ENCODE assay signal across 10 cellular contexts in the genomic region with DNA sequence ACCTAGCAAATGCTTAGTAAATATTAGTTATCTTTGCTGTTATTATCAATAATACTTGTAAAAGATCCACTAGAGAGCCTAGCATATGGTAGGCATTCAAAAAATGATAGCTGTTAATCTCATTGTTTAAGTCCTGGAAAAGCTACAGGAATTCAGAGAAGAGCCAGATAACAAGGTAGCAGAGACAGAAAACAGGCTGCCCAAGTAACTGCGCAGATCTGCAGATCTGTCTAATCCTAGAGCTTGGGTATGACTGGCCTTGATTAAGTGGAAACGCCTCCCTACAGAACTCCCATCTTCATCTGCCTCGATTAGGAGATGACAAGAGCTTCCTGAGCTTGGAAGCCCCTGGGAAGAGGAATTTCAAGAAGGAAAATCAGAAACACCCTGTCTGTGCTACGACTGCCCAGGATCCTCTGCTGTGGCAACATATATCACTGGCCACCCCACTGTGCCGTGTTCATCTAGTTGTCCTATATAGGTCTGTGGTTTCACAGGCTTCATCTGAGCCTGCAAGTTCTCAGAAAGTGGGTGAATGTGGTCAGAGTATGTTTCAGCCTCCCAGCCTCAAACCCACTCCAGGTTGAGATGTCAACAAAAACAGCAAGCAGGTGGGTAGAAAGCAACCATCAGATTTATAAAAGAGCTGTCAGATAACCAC.
DNase-seq lines count a peak whose midpoint lies in the region; ATAC-seq and TF ChIP-seq lines count a peak whose summit lies in the region.
"Had no signal": no experiment of that assay in that cellular context is flagged by ENCODE, and none has a peak within 500 bp of the region (broad histone marks: within the 10 kb centered on the region; RNA-seq: fewer than 3 reads in every experiment).

No MANE protein-coding gene starts in this region.

- intact Hi-C loops in gastrocnemius medialis (cut with DNase I; ENCODE audit: low total_unique reads) = no loop called here

- CTCF ChIA-PET in AG04450 (lab: Charles Lee) = interaction anchor here (1.0 to 2.0 kb wide), 3 partner anchors 26 to 191 kb away, joined by 3 to 5 read pairs (median 3); no protein-coding TSS in a partner anchor

- no peak overlapping the region for H3K27ac Mint-ChIP-seq in T-helper 2 cell treated with Interferon-gamma antibody and Interleukin-4, amounts not matched to agents 5 μg/mL and 100 μg/mL, for 36 hours

- H3K4me1 ChIP-seq in SJCRH30 = peaks cover 17% of the 10 kb centered on the region
- H3K4me1 ChIP-seq in gastrocnemius medialis = no peaks in the 10 kb centered on the region

- TF ChIP-seq POLR2A in gastrocnemius medialis (IDR thresholded peaks at IDR 0.05) = no peak

- DNase-seq in AG04450 (ENCODE audit: low read depth, low spot score) (no peak), mesenteric fat pad (ENCODE audit: low spot score) (no peak), SJCRH30 (no peak), mucosa of gallbladder (ENCODE audit: low spot score) (no peak), gastrocnemius medialis (no peak)
- peak; percentile 8 for DNase-seq in T-helper 2 cell treated with Interferon-gamma antibody and Interleukin-4, amounts not matched to agents 5 μg/mL and 100 μg/mL, for 36 hours (ENCODE audit: low spot score)
- DNase-seq: substantia nigra had no signal

- TF ChIP-seq CTCF in AG04450 (IDR thresholded peaks at IDR 0.05; ENCODE audit: low read depth, low read length) (no peak), gastrocnemius medialis (IDR thresholded peaks at IDR 0.05 in 4 of 5, conservative IDR thresholded peaks at IDR 0.05 in 1 of 5) (no peak)

- H3K36me3 ChIP-seq in SJCRH30 (no peaks in the 10 kb centered on the region), gastrocnemius medialis (no peaks in the 10 kb centered on the region)

- no peak overlapping the region for H3K4me3 Mint-ChIP-seq in T-helper 2 cell treated with Interferon-gamma antibody and Interleukin-4, amounts not matched to agents 5 μg/mL and 100 μg/mL, for 36 hours

- peaks cover 11% of the 10 kb centered on the region for H3K4me1 Mint-ChIP-seq in T-helper 2 cell treated with Interferon-gamma antibody and Interleukin-4, amounts not matched to agents 5 μg/mL and 100 μg/mL, for 36 hours (ENCODE audit: low read depth)

- no peaks in the 10 kb centered on the region for H3K9me3 ChIP-seq in AG04450 (ENCODE audit: control insufficient read depth, insufficient read depth, low read length)
- no peaks in the 10 kb centered on the region for H3K9me3 ChIP-seq in SJCRH30 (replicated peaks)
- H3K9me3 ChIP-seq in gastrocnemius medialis = no peaks in the 10 kb centered on the region

- peaks cover 13% of the 10 kb centered on the region for H3K27me3 ChIP-seq in AG04450 (ENCODE audit: control insufficient read depth, insufficient read depth, low read length)
- H3K27me3 ChIP-seq in SJCRH30 = no peaks in the 10 kb centered on the region
- H3K27me3 ChIP-seq in gastrocnemius medialis = no peaks in the 10 kb centered on the region

- in situ Hi-C loops in gastrocnemius medialis (cut with MboI; ENCODE audit: low sequenced_read_pairs in 4 of 4) = no loop called here

- H3K4me3 ChIP-seq in AG04450 (ENCODE audit: low read depth, low read length) (no peak overlapping the region), SJCRH30 (no peak overlapping the region), gastrocnemius medialis (no peak overlapping the region)

- ATAC-seq in GM18517 (IDR thresholded peaks at IDR 0.05; ENCODE audit: unreplicated experiment) = peak; percentile 74
- peak; percentile 99 for ATAC-seq in HG02798 (IDR thresholded peaks at IDR 0.05; ENCODE audit: poor library complexity, unreplicated experiment)
- ATAC-seq in gastrocnemius medialis = no peak

- no peaks in the 10 kb centered on the region for H3K36me3 Mint-ChIP-seq in T-helper 2 cell treated with Interferon-gamma antibody and Interleukin-4, amounts not matched to agents 5 μg/mL and 100 μg/mL, for 36 hours (ENCODE audit: low read depth)

- peaks cover 7% of the 10 kb centered on the region for H3K27me3 Mint-ChIP-seq in T-helper 2 cell treated with Interferon-gamma antibody and Interleukin-4, amounts not matched to agents 5 μg/mL and 100 μg/mL, for 36 hours (ENCODE audit: low read depth)

- no peaks in the 10 kb centered on the region for H3K9me3 Mint-ChIP-seq in T-helper 2 cell treated with Interferon-gamma antibody and Interleukin-4, amounts not matched to agents 5 μg/mL and 100 μg/mL, for 36 hours

- H3K27ac ChIP-seq in AG04450 (ENCODE audit: low read depth, low read length) (peak overlapping the region; percentile 35), SJCRH30 (no peak overlapping the region), gastrocnemius medialis (no peak overlapping the region)
- H3K27ac ChIP-seq: VCaP had no signal

- POLR2A ChIA-PET in AG04450 (lab: Yijun Ruan, JAX) = interaction anchor here (0.6 kb wide), 2 partner anchors 10 to 151 kb away, joined by 3 to 6 read pairs; a partner anchor contains a TSS

Comparison
In these comparisons a context has a peak if more than half of its experiments do, and no peak if none do; other contexts are left out.
1. ATAC-seq: peak in GM18517 (single experiment) and HG02798 (single experiment); none in gastrocnemius medialis (0 of 2).